ENCODE assay signal across 8 cellular contexts in genomic region chr3:51982352-51982837, GRCh38. TPM values are rescaled to one million over a fixed set of nuclear protein-coding genes. Genes with fewer than 3 reads are reported as not detected.
A peak's percentile ranks its signal among the peaks of the same experiment; 100 is the strongest.
DNase-seq lines count a peak whose midpoint lies in the region; ATAC-seq and TF ChIP-seq lines count a peak whose summit lies in the region.

No MANE protein-coding gene starts in this region.

- TF ChIP-seq CTCF in C4-2B (conservative IDR thresholded peaks at IDR 0.05) (peak; percentile 77; the same call in 1 of the 2 replicates), spleen (IDR thresholded peaks at IDR 0.05 in 8 of 11, conservative IDR thresholded peaks at IDR 0.05 in 3 of 11) (peak in 7 of 11 experiments; percentile 33 to 57 (median 43))

- no peaks in the 10 kb centered on the region for H3K9me3 ChIP-seq in iPS-18c (ENCODE audit: control insufficient read depth, insufficient read depth, low read length)
- H3K9me3 ChIP-seq in spleen: no peaks in the 10 kb centered on the region

- WGBS in spleen, 5 donors: 4 to 9% (median 8%) methylated on average over 4 of the region's 4 CpGs

- peak overlapping the region; percentile 83 for H3K27ac ChIP-seq in C4-2B
- H3K27ac ChIP-seq in angular gyrus (ENCODE audit: low read depth, low read length): peak overlapping the region; percentile 91
- H3K27ac ChIP-seq in spleen: peak overlapping the region; percentile 87 to 98 (median 96)

- TF ChIP-seq POLR2A in spleen (IDR thresholded peaks at IDR 0.05): no peak

- H3K4me1 ChIP-seq in spleen: peaks cover 17 to 51% (median 35%) of the 10 kb centered on the region in 6 donors

- peak overlapping the region; percentile 69 for H3K4me3 ChIP-seq in iPS-18c (ENCODE audit: insufficient read depth, low read depth, low read length)
- H3K4me3 ChIP-seq in spleen: peak overlapping the region; percentile 33 to 78 (median 64)

- peak; percentile 48 for ATAC-seq in GM18517 (IDR thresholded peaks at IDR 0.05; ENCODE audit: unreplicated experiment)
- ATAC-seq in HG02938 (IDR thresholded peaks at IDR 0.05; ENCODE audit: unreplicated experiment): peak; percentile 42

- DNase-seq in NCI-H510A (lab: John Stamatoyannopoulos, UW) (peak; percentile 52), spleen (no peak), NCI-H1694 (lab: John Stamatoyannopoulos, UW) (no peak)

- intact Hi-C loops in spleen (cut with DNase I; ENCODE audit: low total_unique reads): no loop called here

- no peaks in the 10 kb centered on the region for H3K27me3 ChIP-seq in spleen (replicated peaks in 1 of 7)

- peaks cover 0 to 6% (median 0%) of the 10 kb centered on the region in 6 donors for H3K36me3 ChIP-seq in spleen

RNA-seq across cellular contexts. Expression of gene ACY1, which starts 0.9 kb away (rescaled TPM):
- total RNA-seq in spleen: 10 to 100 TPM; 16.7 to 31.1 (median 26.0) TPM
- 10 to 100 TPM; 28.1 to 29.8 (median 29.2) TPM for polyA plus RNA-seq in spleen

RNA-seq across cellular contexts. Expression of gene ABHD14A, which starts 7.5 kb away (rescaled TPM):
- total RNA-seq in spleen: 10 to 100 TPM in 4 of 7 donors, 1 to 10 TPM in 3; 8.7 to 23.9 (median 12.3) TPM
- polyA plus RNA-seq in spleen: 10 to 100 TPM; 18.7 to 26.7 (median 22.1) TPM

RNA-seq across cellular contexts. Expression of gene ABHD14B, which starts 8.5 kb away (rescaled TPM):
- total RNA-seq in spleen: 10 to 100 TPM; 33.8 to 74.9 (median 56.3) TPM
- 10 to 100 TPM; 60.1 to 71.4 (median 66.8) TPM for polyA plus RNA-seq in spleen

RNA-seq across cellular contexts. Expression of gene RPL29, which starts 13.3 kb away (rescaled TPM):
- 1,000 to 10,000 TPM in 4 of 7 donors, 100 to 1,000 TPM in 3; 684 to 1,403 (median 1,036) TPM for total RNA-seq in spleen
- polyA plus RNA-seq in spleen: 1,000 to 10,000 TPM; 3,003 to 4,302 (median 4,113) TPM

RNA-seq across cellular contexts. Expression of gene PCBP4, which starts 15.1 kb away (rescaled TPM):
- 10 to 100 TPM; 17.1 to 24.6 (median 20.7) TPM for total RNA-seq in spleen
- polyA plus RNA-seq in spleen: 10 to 100 TPM; 12.8 to 41.7 (median 23.2) TPM
